In the genomic region with DNA sequence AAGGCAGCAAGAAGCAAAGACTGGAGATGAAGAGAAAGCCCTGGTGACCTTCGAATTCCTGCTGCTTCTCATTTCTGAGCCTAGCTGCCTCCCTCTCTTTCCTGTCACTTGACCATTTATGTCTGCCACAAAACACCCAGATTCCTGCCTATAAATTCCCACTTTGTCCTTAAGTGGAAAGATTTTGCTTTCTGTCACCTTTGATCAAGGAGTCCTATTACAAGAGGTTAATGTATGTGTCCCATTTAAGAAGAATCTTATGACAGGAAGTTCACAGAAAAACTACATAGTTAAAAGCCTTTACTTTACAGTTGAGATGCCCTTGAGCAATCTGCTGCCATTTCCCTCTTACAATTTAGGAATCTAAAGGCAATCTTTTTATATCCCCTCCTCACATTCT, we compare ENCODE assay signal across 30 cellular contexts.
"Had no signal": no experiment of that assay in that cellular context is flagged by ENCODE, and none has a peak within 500 bp of the region (broad histone marks: within the 10 kb centered on the region; RNA-seq: fewer than 3 reads in every experiment).

No MANE protein-coding gene starts in this region.

- H3K36me3 Mint-ChIP-seq: mesothelial cell of epicardium; naive B cell; natural killer cell; stimulated activated naive B cell treated with anti-CD40 and anti-IgM and Interleukin-4, amounts not matched to agents 10 μg/mL and 1 μg/mL and 100 μg/mL, for 72 hours had no signal

- H3K4me3 ChIP-seq: left lung, lower lobe of right lung, pancreas, prostate gland, skin epidermis, stomach, testis, thyroid gland, transverse colon, upper lobe of left lung, vagina had no signal

- FAIRE-seq: keratinocyte, pancreas had no signal

- ATAC-seq: left cardiac atrium; left lung; lower lobe of right lung; natural killer cell; pancreas; right cardiac atrium; sciatic nerve; stimulated activated naive B cell treated with anti-CD40 and anti-IgM and Interleukin-4, amounts not matched to agents 10 μg/mL and 1 μg/mL and 100 μg/mL, for 72 hours; stimulated activated naive CD8-positive, alpha-beta T cell treated with anti-CD3 and anti-CD28 coated beads, Interleukin-15, Interleukin-2, amounts not matched to agents 100 U/mL and 50 U/mL, for 24 hours had no signal

- H3K4me1 Mint-ChIP-seq: mesothelial cell of epicardium; naive B cell; natural killer cell; stimulated activated naive B cell treated with anti-CD40 and anti-IgM and Interleukin-4, amounts not matched to agents 10 μg/mL and 1 μg/mL and 100 μg/mL, for 72 hours had no signal

- H3K36me3 ChIP-seq: left lung, lower lobe of right lung, pancreas, prostate gland, stomach, thyroid gland, transverse colon, upper lobe of left lung, vagina had no signal

- H3K4me3 Mint-ChIP-seq: mesothelial cell of epicardium; naive B cell; natural killer cell; stimulated activated naive B cell treated with anti-CD40 and anti-IgM and Interleukin-4, amounts not matched to agents 10 μg/mL and 1 μg/mL and 100 μg/mL, for 72 hours had no signal

- H3K27ac Mint-ChIP-seq: mesothelial cell of epicardium; naive B cell; natural killer cell; stimulated activated naive B cell treated with anti-CD40 and anti-IgM and Interleukin-4, amounts not matched to agents 10 μg/mL and 1 μg/mL and 100 μg/mL, for 72 hours had no signal

- DNase-seq: kidney glomerular epithelial cell; left cardiac atrium; left lung; lower lobe of right lung; mammary epithelial cell; mesenchymal stem cell; naive B cell; natural killer cell; nucleus accumbens; pancreas; posterior cingulate gyrus; retina; right cardiac atrium; stimulated activated CD4-positive, alpha-beta T cell treated with anti-CD3 and anti-CD28 coated beads, Interleukin-12 subunit alpha, Interleukin-12 subunit beta, amount 100 ng/mL, for 4 hours; stimulated activated CD4-positive, alpha-beta T cell treated with anti-CD3 and anti-CD28 coated beads, Interleukin-15, amount 100 ng/mL, for 24 hours; stimulated activated CD4-positive, alpha-beta T cell treated with anti-CD3 and anti-CD28 coated beads, Interleukin-2, amount 100 ng/mL, for 24 hours; stimulated activated CD4-positive, alpha-beta T cell treated with anti-CD3 and anti-CD28 coated beads, Interleukin-4, amount 100 ng/mL, for 1 hour; stimulated activated naive B cell treated with anti-CD40 and anti-IgM and Interleukin-4, amounts not matched to agents 10 μg/mL and 1 μg/mL and 100 μg/mL, for 72 hours; stimulated activated naive CD8-positive, alpha-beta T cell treated with anti-CD3 and anti-CD28 coated beads, Interleukin-15, Interleukin-2, amounts not matched to agents 100 U/mL and 50 U/mL, for 24 hours; stomach; testis; thyroid gland; transverse colon; upper lobe of left lung had no signal

- H3K27ac ChIP-seq: left lung, lower lobe of right lung, pancreas, prostate gland, skin epidermis, stomach, testis, thyroid gland, transverse colon, upper lobe of left lung, vagina had no signal

- H3K9me3 ChIP-seq: left lung, lower lobe of right lung, pancreas, prostate gland, stomach, testis, thyroid gland, transverse colon, upper lobe of left lung, vagina had no signal

- H3K27me3 Mint-ChIP-seq: naive B cell; stimulated activated naive B cell treated with anti-CD40 and anti-IgM and Interleukin-4, amounts not matched to agents 10 μg/mL and 1 μg/mL and 100 μg/mL, for 72 hours had no signal

- H3K27me3 ChIP-seq: left lung, pancreas, stomach, testis, thyroid gland, transverse colon, upper lobe of left lung, vagina had no signal

- H3K4me1 ChIP-seq: left lung, lower lobe of right lung, pancreas, prostate gland, stomach, testis, thyroid gland, transverse colon, upper lobe of left lung, vagina had no signal
